Comparison of ENCODE assay signal across 12 cellular contexts in genomic region chr5:134275822-134276221, GRCh38. TPM values are rescaled to one million over a fixed set of nuclear protein-coding genes. Genes with fewer than 3 reads are reported as not detected.
DNase-seq lines count a peak whose midpoint lies in the region; ATAC-seq and TF ChIP-seq lines count a peak whose summit lies in the region.
"Had no signal": no experiment of that assay in that cellular context is flagged by ENCODE, and none has a peak within 500 bp of the region (broad histone marks: within the 10 kb centered on the region; RNA-seq: fewer than 3 reads in every experiment).

No MANE protein-coding gene starts in this region.

- H3K36me3 ChIP-seq in right atrium auricular region (no peaks in the 10 kb centered on the region), testis (ENCODE audit: low read depth, missing control alignments) (no peaks in the 10 kb centered on the region)

- TF ChIP-seq CTCF in right atrium auricular region (IDR thresholded peaks at IDR 0.05) (no peak), testis (IDR thresholded peaks at IDR 0.05) (no peak)

- H3K27ac ChIP-seq in right atrium auricular region = no peak overlapping the region
- H3K27ac ChIP-seq in testis = no peak overlapping the region

- H3K27me3 Mint-ChIP-seq in T-helper 17 cell = peaks cover 6% of the 10 kb centered on the region

- peak overlapping the region; percentile 51 for H3K27ac Mint-ChIP-seq in T-helper 17 cell
- H3K27ac Mint-ChIP-seq: T-helper 2 cell treated with Interferon-gamma antibody and Interleukin-4, amounts not matched to agents 5 μg/mL and 100 μg/mL, for 36 hours had no signal

- ATAC-seq in GM18505 (IDR thresholded peaks at IDR 0.05; ENCODE audit: unreplicated experiment) (peak; percentile 81), GM21423 (IDR thresholded peaks at IDR 0.05; ENCODE audit: unreplicated experiment) (peak; percentile 99), HG03196 (IDR thresholded peaks at IDR 0.05; ENCODE audit: unreplicated experiment) (peak; percentile 96), T-helper 17 cell (no peak)

- no peaks in the 10 kb centered on the region for H3K27me3 ChIP-seq in right atrium auricular region
- no peaks in the 10 kb centered on the region for H3K27me3 ChIP-seq in testis

- no peaks in the 10 kb centered on the region for H3K9me3 ChIP-seq in T-helper 17 cell (ENCODE audit: control insufficient read depth, low read length, poor library complexity, severe bottlenecking)
- H3K9me3 ChIP-seq in right atrium auricular region = peaks cover 0 to 7% of the 10 kb centered on the region in 2 donors
- H3K9me3 ChIP-seq in testis = no peaks in the 10 kb centered on the region

- intact Hi-C loops in testis (cut with DNase I; ENCODE audit: low total_unique reads) = no loop called here

- H3K4me3 ChIP-seq in right atrium auricular region = no peak overlapping the region
- H3K4me3 ChIP-seq in testis = no peak overlapping the region

- H3K4me3 Mint-ChIP-seq in T-helper 17 cell = no peak overlapping the region
- H3K4me3 Mint-ChIP-seq: T-helper 2 cell treated with Interferon-gamma antibody and Interleukin-4, amounts not matched to agents 5 μg/mL and 100 μg/mL, for 36 hours had no signal

- H3K36me3 Mint-ChIP-seq in T-helper 17 cell (ENCODE audit: low read depth) = no peaks in the 10 kb centered on the region

- H3K4me1 ChIP-seq in right atrium auricular region (no peaks in the 10 kb centered on the region), testis (no peaks in the 10 kb centered on the region)

- no peak for DNase-seq in T-helper 17 cell
- DNase-seq in right atrium auricular region (ENCODE audit: low spot score) = no peak
- DNase-seq in testis = no peak
- no peak for DNase-seq in amygdala (lab: John Stamatoyannopoulos, UW)
- DNase-seq in DMS114 treated with DMSO at 0.1 percent for 48 hours (lab: John Stamatoyannopoulos, UW; ENCODE audit: unreplicated experiment) = no peak
- DNase-seq: activated gamma-delta T cell, islet precursor cell, NCI-H1930 had no signal

- TF ChIP-seq POLR2A in GM18505 (IDR thresholded peaks at IDR 0.05; ENCODE audit: borderline replicate concordance, extremely low read depth, insufficient read depth, insufficient read length) (no peak), testis (IDR thresholded peaks at IDR 0.05) (no peak)

- H3K4me1 Mint-ChIP-seq in T-helper 17 cell = peaks cover 7% of the 10 kb centered on the region

- WGBS in testis, 2 donors = 70 to 71% methylated on average over 3 of the region's 3 CpGs

RNA-seq across cellular contexts. Expression of gene PPP2CA, which starts 49.9 kb away (rescaled TPM):
- total RNA-seq in T-helper 17 cell = 100 to 1,000 TPM; 233 to 239 TPM
- 100 to 1,000 TPM; 137 to 147 TPM for total RNA-seq in right atrium auricular region
- total RNA-seq in testis = 100 to 1,000 TPM; 125 to 214 TPM
- polyA plus RNA-seq in testis (ENCODE audit: insufficient read depth, low read depth, low replicate concordance) = 105 TPM
